8 cellular contexts compared by ENCODE assay signal in genomic region chr9:98010450-98010849, GRCh38. TPM values are rescaled to one million over a fixed set of nuclear protein-coding genes. Genes with fewer than 3 reads are reported as not detected.
DNase-seq lines count a peak whose midpoint lies in the region; ATAC-seq and TF ChIP-seq lines count a peak whose summit lies in the region.

No MANE protein-coding gene starts in this region.

- no peaks in the 10 kb centered on the region for H3K27me3 ChIP-seq in CD4-positive, alpha-beta T cell (ENCODE audit: control insufficient read depth, insufficient read depth, low read length)
- no peaks in the 10 kb centered on the region for H3K27me3 ChIP-seq in mesendoderm (ENCODE audit: insufficient read depth, low read length, poor library complexity)

- no peaks in the 10 kb centered on the region for H3K4me1 ChIP-seq in mesendoderm (ENCODE audit: control insufficient read depth, low read depth, low read length)

- peaks cover 44% of the 10 kb centered on the region for H3K4me1 Mint-ChIP-seq in CD4-positive, alpha-beta T cell (ENCODE audit: low read depth)

- H3K18ac ChIP-seq in mesendoderm (ENCODE audit: low read length): no peak overlapping the region

- POLR2A ChIA-PET in CD4-positive, alpha-beta T cell (lab: Charles Lee): interaction anchor here (0.8 to 0.9 kb wide), 2 partner anchors 16 to 88 kb away, joined by 3 to 4 read pairs; partner anchors contain the start of gene TRMO

- ATAC-seq in CD4-positive, alpha-beta T cell (ENCODE audit: poor library complexity): peak; percentile 43
- ATAC-seq in GM19043 (IDR thresholded peaks at IDR 0.05; ENCODE audit: low read depth, unreplicated experiment): peak; percentile 79
- ATAC-seq in HG03103 (IDR thresholded peaks at IDR 0.05; ENCODE audit: low read depth, unreplicated experiment): peak; percentile 58

- no peak overlapping the region for H3K56ac ChIP-seq in mesendoderm (ENCODE audit: low read length)

- no peak overlapping the region for H3K4ac ChIP-seq in mesendoderm (ENCODE audit: low read depth, low read length)

- TF ChIP-seq CTCF in CD4-positive, alpha-beta T cell (IDR thresholded peaks at IDR 0.05): no peak

- no peak overlapping the region for H3K23ac ChIP-seq in mesendoderm (ENCODE audit: low read length)

- peaks cover 4% of the 10 kb centered on the region for H3K79me2 ChIP-seq in mesendoderm (ENCODE audit: control insufficient read depth, insufficient read depth, low read length)

- H3K9ac ChIP-seq in mesendoderm (ENCODE audit: low read length): no peak overlapping the region

- H3K27ac Mint-ChIP-seq in CD4-positive, alpha-beta T cell: no peak overlapping the region

- DNase-seq in CD4-positive, alpha-beta T cell: no peak
- DNase-seq in amniotic epithelial cell (ENCODE audit: low read depth) (peak; percentile 68), mesendoderm (peak; percentile 59), NCI-H524 (lab: John Stamatoyannopoulos, UW) (no peak), HuH-7 (ENCODE audit: low spot score) (no peak)
- no peak for DNase-seq in activated CD4-positive, alpha-beta T cell treated with anti-CD3 and anti-CD28 coated beads, Interleukin-2, amount 50 U/mL, for 4 hours

- H2AK5ac ChIP-seq in mesendoderm (ENCODE audit: low read length): no peak overlapping the region

- H3K36me3 ChIP-seq in mesendoderm (ENCODE audit: control insufficient read depth, insufficient read depth, low read length): peaks cover 32% of the 10 kb centered on the region

- H2BK5ac ChIP-seq in mesendoderm (ENCODE audit: low read length): no peak overlapping the region

- H3K27me3 Mint-ChIP-seq in CD4-positive, alpha-beta T cell: no peaks in the 10 kb centered on the region

- H2BK15ac ChIP-seq in mesendoderm (replicated peaks; ENCODE audit: low read depth): no peak overlapping the region

- no peak overlapping the region for H2BK120ac ChIP-seq in mesendoderm (ENCODE audit: low read depth, low read length)

- no peak overlapping the region for H3K4me3 ChIP-seq in mesendoderm (ENCODE audit: low read length)

- CTCF ChIA-PET in CD4-positive, alpha-beta T cell (lab: Charles Lee): interaction anchor here (1.0 kb wide), 1 partner anchor 88 kb away, joined by 4 read pairs; the partner anchor contains the start of gene TRMO

- H3K9me3 Mint-ChIP-seq in CD4-positive, alpha-beta T cell: no peaks in the 10 kb centered on the region

- no peak overlapping the region for H3K4me3 Mint-ChIP-seq in CD4-positive, alpha-beta T cell

- H4K8ac ChIP-seq in mesendoderm (ENCODE audit: low read depth, low read length): no peak overlapping the region

- intact Hi-C loops in CD4-positive, alpha-beta T cell (cut with DNase I, micrococcal nuclease): no loop called here

- peaks cover 10% of the 10 kb centered on the region for H3K79me1 ChIP-seq in mesendoderm (ENCODE audit: low read length)

- H3K27ac ChIP-seq in CD4-positive, alpha-beta T cell (ENCODE audit: low read depth, low read length): no peak overlapping the region
- H3K27ac ChIP-seq in mesendoderm (ENCODE audit: low read depth, low read length): no peak overlapping the region

- WGBS in mesendoderm (ENCODE audit: extremely low coverage, insufficient coverage, low lambda C conversion rate): no CpG with 5 or more reads among the region's 2 CpGs

- H3K4me2 ChIP-seq in mesendoderm (ENCODE audit: low read length): no peak overlapping the region

- H3K36me3 Mint-ChIP-seq in CD4-positive, alpha-beta T cell (ENCODE audit: low read depth): peaks cover 94% of the 10 kb centered on the region

- no peak overlapping the region for H4K5ac ChIP-seq in mesendoderm (ENCODE audit: low read length)

- H3K9me3 ChIP-seq in CD4-positive, alpha-beta T cell (ENCODE audit: control insufficient read depth, low read length): no peaks in the 10 kb centered on the region

RNA-seq across cellular contexts. Expression of gene ANP32B, which starts 27.3 kb away (rescaled TPM):
- 100 to 1,000 TPM; 178 to 192 TPM for total RNA-seq in CD4-positive, alpha-beta T cell
- polyA plus RNA-seq in mesendoderm (2013, experiment 1 of 2): 281 TPM
- polyA plus RNA-seq in mesendoderm (2013, experiment 2 of 2): 283 TPM

RNA-seq across cellular contexts. Expression of gene NANS, which starts 46.1 kb away (rescaled TPM):
- 10 to 100 TPM; 70.5 to 74.0 TPM for total RNA-seq in CD4-positive, alpha-beta T cell
- 82.6 TPM for polyA plus RNA-seq in mesendoderm (2013, experiment 1 of 2)
- 83.9 TPM for polyA plus RNA-seq in mesendoderm (2013, experiment 2 of 2)

Comparison
In these comparisons a context has a peak if more than half of its experiments do, and no peak if none do; other contexts are left out.
1. DNase-seq: peak in amniotic epithelial cell (single experiment) and mesendoderm (single experiment); none in CD4-positive, alpha-beta T cell (0 of 10), NCI-H524 (0 of 2), HuH-7 (single experiment) and activated CD4-positive, alpha-beta T cell treated with anti-CD3 and anti-CD28 coated beads, Interleukin-2, amount 50 U/mL, for 4 hours (0 of 2).
2. Peak in every context shown above with its lines, with median percentiles within 50 percentile points of each other: ATAC-seq.